Comparison of ENCODE assay signal across 8 cellular contexts in the genomic region with DNA sequence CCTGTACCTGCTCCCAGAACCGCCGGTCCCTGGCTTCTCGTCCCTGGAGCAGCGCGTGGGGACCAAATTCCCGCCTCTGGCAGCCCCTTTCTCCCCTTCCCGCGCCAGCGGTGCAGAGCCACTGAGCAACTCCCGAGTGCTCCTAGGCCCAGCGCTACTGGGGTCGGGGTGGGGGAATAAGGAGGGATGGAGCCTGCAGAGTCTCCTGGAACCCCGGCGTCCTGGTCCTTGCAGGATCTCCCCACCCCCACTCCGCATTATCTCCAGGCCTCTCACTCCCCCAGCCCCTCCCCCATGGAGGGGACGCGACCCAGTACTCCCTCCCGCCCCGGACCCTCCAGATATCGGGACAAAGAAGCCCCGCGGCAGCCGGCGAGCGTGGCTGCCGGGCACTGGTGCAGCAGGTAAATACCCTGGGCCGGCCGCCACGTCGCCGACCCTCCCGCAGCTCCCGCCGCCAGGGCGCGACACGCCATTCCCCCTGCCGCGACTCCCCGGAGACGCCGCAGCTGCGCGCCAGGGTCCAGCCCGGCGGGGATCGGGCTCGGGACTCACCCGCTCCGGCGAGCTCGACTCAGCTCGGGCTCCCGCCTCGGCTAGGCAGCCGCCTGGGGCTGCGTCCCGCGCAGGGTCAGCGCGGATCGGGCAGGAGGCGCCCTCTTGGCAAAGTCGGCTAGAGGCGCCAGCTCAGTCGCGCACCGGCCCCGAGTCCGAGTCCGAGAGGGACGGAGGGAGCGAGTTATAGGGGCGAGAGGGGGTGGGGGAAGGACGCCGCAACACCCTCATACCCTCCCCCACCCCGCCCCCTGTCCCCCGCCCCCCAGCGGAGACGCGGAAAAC. TPM values are rescaled to one million over a fixed set of nuclear protein-coding genes. Genes with fewer than 3 reads are reported as not detected.
DNase-seq lines count a peak whose midpoint lies in the region; ATAC-seq and TF ChIP-seq lines count a peak whose summit lies in the region.

No MANE protein-coding gene starts in this region.

- peak overlapping the region; percentile 93 for H3K9ac ChIP-seq in NT2/D1 (ENCODE audit: insufficient read length, low read depth)

- H3K9me3 ChIP-seq in NT2/D1 (ENCODE audit: insufficient read depth, low read length) (no peaks in the 10 kb centered on the region), mucosa of descending colon (no peaks in the 10 kb centered on the region)

- peaks cover 19% of the 10 kb centered on the region for H3K27me3 Mint-ChIP-seq in endothelial cell (ENCODE audit: unreplicated experiment)

- peaks cover 25% of the 10 kb centered on the region for H3K27me3 ChIP-seq in NT2/D1 (ENCODE audit: insufficient read depth, insufficient read length)

- no peak overlapping the region for H3K27ac Mint-ChIP-seq in endothelial cell (ENCODE audit: unreplicated experiment)

- H3K36me3 ChIP-seq in NT2/D1 (ENCODE audit: insufficient read depth, insufficient read length, low read length) (peaks cover 7% of the 10 kb centered on the region), mucosa of descending colon (ENCODE audit: low read depth) (no peaks in the 10 kb centered on the region)

- ATAC-seq in mucosa of descending colon (peak; percentile 71), HG02870 (IDR thresholded peaks at IDR 0.05; ENCODE audit: unreplicated experiment) (no peak), GM18498 (IDR thresholded peaks at IDR 0.05; ENCODE audit: unreplicated experiment) (no peak), GM21529 (IDR thresholded peaks at IDR 0.05; ENCODE audit: unreplicated experiment) (no peak)

- intact Hi-C loops in mucosa of descending colon (cut with DNase I, micrococcal nuclease): no loop called here

- peaks cover 11% of the 10 kb centered on the region for H3K4me1 ChIP-seq in NT2/D1 (ENCODE audit: insufficient read depth, insufficient read length)
- H3K4me1 ChIP-seq in mucosa of descending colon (ENCODE audit: low read depth): peaks cover 18% of the 10 kb centered on the region

- TF ChIP-seq CTCF in endothelial cell (IDR thresholded peaks at IDR 0.05; ENCODE audit: unreplicated experiment) (no peak), mucosa of descending colon (IDR thresholded peaks at IDR 0.05) (no peak)

- peak overlapping the region; percentile 70 for H3K4me3 Mint-ChIP-seq in endothelial cell (ENCODE audit: unreplicated experiment)

- no peaks in the 10 kb centered on the region for H3K9me3 Mint-ChIP-seq in endothelial cell (ENCODE audit: unreplicated experiment)

- peak; percentile 11 for DNase-seq in GM04504 (ENCODE audit: low read depth)
- DNase-seq in NT2/D1 (ENCODE audit: low read depth, low spot score): no peak
- peak; percentile 58 for DNase-seq in endothelial cell (ENCODE audit: low spot score)
- DNase-seq in mucosa of descending colon: peak in 2 of 3 donors; percentile 23 to 55
- DNase-seq in DMS79 (lab: John Stamatoyannopoulos, UW): no peak

- peaks cover 10% of the 10 kb centered on the region for H3K4me1 Mint-ChIP-seq in endothelial cell (ENCODE audit: unreplicated experiment)

- peaks cover 13% of the 10 kb centered on the region for H3K36me3 Mint-ChIP-seq in endothelial cell (ENCODE audit: low read depth, unreplicated experiment)

- peak overlapping the region; percentile 88 for H3K4me3 ChIP-seq in NT2/D1 (ENCODE audit: insufficient read length, low read depth)
- H3K4me3 ChIP-seq in mucosa of descending colon: no peak overlapping the region

RNA-seq across cellular contexts. Expression of a gene that starts 1.2 kb away (rescaled TPM):
- total RNA-seq in endothelial cell (ENCODE audit: unreplicated experiment) (2.1 TPM), mucosa of descending colon (under 1 TPM in 1 of 3 donors, not detected in 2; 0.82 TPM)

Comparison
In these comparisons a context has a peak if more than half of its experiments do, and no peak if none do; other contexts are left out.
1. DNase-seq: peak in GM04504 (single experiment), endothelial cell (single experiment) and mucosa of descending colon (2 of 3); none in NT2/D1 (single experiment) and DMS79 (single experiment).